13 cellular contexts compared by ENCODE assay signal in the genomic region with DNA sequence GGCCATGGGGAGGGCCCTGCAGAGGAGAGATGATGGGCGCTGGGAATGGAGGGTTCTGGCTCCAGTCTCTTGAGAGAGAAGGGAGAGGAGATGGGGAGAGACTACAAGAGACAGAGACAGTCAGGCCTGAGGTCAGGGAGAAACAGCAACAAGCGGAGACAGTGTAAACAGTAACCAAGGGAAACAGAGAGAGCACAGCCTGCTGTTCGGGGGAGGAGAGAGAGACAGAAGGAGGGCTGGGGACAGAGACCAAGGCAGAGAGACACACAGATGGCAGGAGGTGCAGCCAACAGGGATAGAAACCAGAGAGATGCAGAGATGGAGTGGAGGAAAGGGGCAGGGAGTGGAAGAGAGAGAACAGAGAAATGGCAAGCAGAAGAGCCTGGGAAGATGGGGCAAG.
A peak's percentile ranks its signal among the peaks of the same experiment; 100 is the strongest.
DNase-seq lines count a peak whose midpoint lies in the region; ATAC-seq and TF ChIP-seq lines count a peak whose summit lies in the region.
"Had no signal": no experiment of that assay in that cellular context is flagged by ENCODE, and none has a peak within 500 bp of the region (broad histone marks: within the 10 kb centered on the region; RNA-seq: fewer than 3 reads in every experiment).

No MANE protein-coding gene starts in this region.

- CTCF ChIA-PET in WTC11 (lab: Charles Lee), result interaction anchor here (0.9 to 1.0 kb wide), 2 partner anchors 102 to 182 kb away, joined by 3 read pairs; no protein-coding TSS in a partner anchor

- H3K4me3 Mint-ChIP-seq in WTC11, result no peak overlapping the region
- no peak overlapping the region for H3K4me3 Mint-ChIP-seq in HFFc6
- H3K4me3 Mint-ChIP-seq: CD8-positive, alpha-beta memory T cell had no signal

- POLR2A ChIA-PET in WTC11 (lab: Charles Lee), result no interaction called here

- H3K36me3 Mint-ChIP-seq in WTC11 (no peaks in the 10 kb centered on the region), HFFc6 (ENCODE audit: low read depth) (no peaks in the 10 kb centered on the region)
- H3K36me3 Mint-ChIP-seq: CD8-positive, alpha-beta memory T cell had no signal

- DNase-seq in DMS153 treated with DMSO at 0.1 percent for 48 hours (lab: John Stamatoyannopoulos, UW; ENCODE audit: unreplicated experiment), result peak; percentile 60
- DNase-seq in NCI-H2171 treated with DMSO at 0.1 percent for 48 hours (lab: John Stamatoyannopoulos, UW), result peak; percentile 93
- DNase-seq in WTC11 (ENCODE audit: low spot score), result no peak
- DNase-seq in mesenteric fat pad (ENCODE audit: low spot score), result peak; percentile 49
- DNase-seq in HFFc6, result no peak
- no peak for DNase-seq in T-helper 9 cell
- DNase-seq: amygdala; CD8-positive, alpha-beta memory T cell; GF-D8; small intestine; T1000 had no signal

- H3K27me3 Mint-ChIP-seq in WTC11 (ENCODE audit: low read depth) (no peaks in the 10 kb centered on the region; the same call in 1 of the 2 replicates), HFFc6 (ENCODE audit: insufficient read depth) (peaks cover 39% of the 10 kb centered on the region)

- TF ChIP-seq CTCF in WTC11 (IDR thresholded peaks at IDR 0.05) (no peak), HFFc6 (IDR thresholded peaks at IDR 0.05) (no peak)

- no peaks in the 10 kb centered on the region for H3K9me3 Mint-ChIP-seq in WTC11
- H3K9me3 Mint-ChIP-seq in HFFc6, result no peaks in the 10 kb centered on the region
- H3K9me3 Mint-ChIP-seq: CD8-positive, alpha-beta memory T cell had no signal

- H3K27ac Mint-ChIP-seq in WTC11, result no peak overlapping the region
- H3K27ac Mint-ChIP-seq in HFFc6, result no peak overlapping the region

- peaks cover 10% of the 10 kb centered on the region for H3K4me1 Mint-ChIP-seq in WTC11
- H3K4me1 Mint-ChIP-seq in HFFc6 (ENCODE audit: low read depth), result no peaks in the 10 kb centered on the region
- H3K4me1 Mint-ChIP-seq: CD8-positive, alpha-beta memory T cell had no signal

- ATAC-seq in WTC11 (peak; percentile 74), HG03469 (IDR thresholded peaks at IDR 0.05; ENCODE audit: unreplicated experiment) (no peak), esophagus mucosa (no peak)

TF ChIP-seq in WTC11, 78 proteins besides CTCF, POLR2A, EP300 and RAD21:
- no peak for TF ChIP-seq JAZF1 (CRISPR knock-in tag; IDR thresholded peaks at IDR 0.05)
- no peak for TF ChIP-seq ZNF671 (CRISPR knock-in tag; IDR thresholded peaks at IDR 0.05)
- no peak for TF ChIP-seq ZNF423 (CRISPR knock-in tag; IDR thresholded peaks at IDR 0.05)
- TF ChIP-seq, protein P1, sequence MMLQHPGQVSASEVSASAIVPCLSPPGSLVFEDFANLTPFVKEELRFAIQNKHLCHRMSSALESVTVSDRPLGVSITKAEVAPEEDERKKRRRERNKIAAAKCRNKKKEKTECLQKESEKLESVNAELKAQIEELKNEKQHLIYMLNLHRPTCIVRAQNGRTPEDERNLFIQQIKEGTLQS (CRISPR knock-in tag; conservative IDR thresholded peaks at IDR 0.05), result no peak
- no peak for TF ChIP-seq TEAD1 (CRISPR knock-in tag; IDR thresholded peaks at IDR 0.05)
- TF ChIP-seq, protein P2, sequence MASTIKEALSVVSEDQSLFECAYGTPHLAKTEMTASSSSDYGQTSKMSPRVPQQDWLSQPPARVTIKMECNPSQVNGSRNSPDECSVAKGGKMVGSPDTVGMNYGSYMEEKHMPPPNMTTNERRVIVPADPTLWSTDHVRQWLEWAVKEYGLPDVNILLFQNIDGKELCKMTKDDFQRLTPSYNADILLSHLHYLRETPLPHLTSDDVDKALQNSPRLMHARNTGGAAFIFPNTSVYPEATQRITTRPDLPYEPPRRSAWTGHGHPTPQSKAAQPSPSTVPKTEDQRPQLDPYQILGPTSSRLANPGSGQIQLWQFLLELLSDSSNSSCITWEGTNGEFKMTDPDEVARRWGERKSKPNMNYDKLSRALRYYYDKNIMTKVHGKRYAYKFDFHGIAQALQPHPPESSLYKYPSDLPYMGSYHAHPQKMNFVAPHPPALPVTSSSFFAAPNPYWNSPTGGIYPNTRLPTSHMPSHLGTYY (CRISPR knock-in tag; IDR thresholded peaks at IDR 0.05), result no peak
- no peak for TF ChIP-seq HMGA2 (CRISPR knock-in tag; IDR thresholded peaks at IDR 0.05)
- no peak for TF ChIP-seq FOXP1 (CRISPR knock-in tag; IDR thresholded peaks at IDR 0.05; ENCODE audit: borderline replicate concordance)
- TF ChIP-seq TCF7 (CRISPR knock-in tag; IDR thresholded peaks at IDR 0.05; ENCODE audit: low read depth), result no peak
- no peak for TF ChIP-seq ATF1 (CRISPR knock-in tag; IDR thresholded peaks at IDR 0.05)
- TF ChIP-seq, protein P3, sequence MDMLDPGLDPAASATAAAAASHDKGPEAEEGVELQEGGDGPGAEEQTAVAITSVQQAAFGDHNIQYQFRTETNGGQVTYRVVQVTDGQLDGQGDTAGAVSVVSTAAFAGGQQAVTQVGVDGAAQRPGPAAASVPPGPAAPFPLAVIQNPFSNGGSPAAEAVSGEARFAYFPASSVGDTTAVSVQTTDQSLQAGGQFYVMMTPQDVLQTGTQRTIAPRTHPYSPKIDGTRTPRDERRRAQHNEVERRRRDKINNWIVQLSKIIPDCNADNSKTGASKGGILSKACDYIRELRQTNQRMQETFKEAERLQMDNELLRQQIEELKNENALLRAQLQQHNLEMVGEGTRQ (CRISPR knock-in tag; IDR thresholded peaks at IDR 0.05), result no peak
- no peak for TF ChIP-seq OVOL2 (CRISPR knock-in tag; IDR thresholded peaks at IDR 0.05; ENCODE audit: borderline replicate concordance)
- TF ChIP-seq, protein P4, sequence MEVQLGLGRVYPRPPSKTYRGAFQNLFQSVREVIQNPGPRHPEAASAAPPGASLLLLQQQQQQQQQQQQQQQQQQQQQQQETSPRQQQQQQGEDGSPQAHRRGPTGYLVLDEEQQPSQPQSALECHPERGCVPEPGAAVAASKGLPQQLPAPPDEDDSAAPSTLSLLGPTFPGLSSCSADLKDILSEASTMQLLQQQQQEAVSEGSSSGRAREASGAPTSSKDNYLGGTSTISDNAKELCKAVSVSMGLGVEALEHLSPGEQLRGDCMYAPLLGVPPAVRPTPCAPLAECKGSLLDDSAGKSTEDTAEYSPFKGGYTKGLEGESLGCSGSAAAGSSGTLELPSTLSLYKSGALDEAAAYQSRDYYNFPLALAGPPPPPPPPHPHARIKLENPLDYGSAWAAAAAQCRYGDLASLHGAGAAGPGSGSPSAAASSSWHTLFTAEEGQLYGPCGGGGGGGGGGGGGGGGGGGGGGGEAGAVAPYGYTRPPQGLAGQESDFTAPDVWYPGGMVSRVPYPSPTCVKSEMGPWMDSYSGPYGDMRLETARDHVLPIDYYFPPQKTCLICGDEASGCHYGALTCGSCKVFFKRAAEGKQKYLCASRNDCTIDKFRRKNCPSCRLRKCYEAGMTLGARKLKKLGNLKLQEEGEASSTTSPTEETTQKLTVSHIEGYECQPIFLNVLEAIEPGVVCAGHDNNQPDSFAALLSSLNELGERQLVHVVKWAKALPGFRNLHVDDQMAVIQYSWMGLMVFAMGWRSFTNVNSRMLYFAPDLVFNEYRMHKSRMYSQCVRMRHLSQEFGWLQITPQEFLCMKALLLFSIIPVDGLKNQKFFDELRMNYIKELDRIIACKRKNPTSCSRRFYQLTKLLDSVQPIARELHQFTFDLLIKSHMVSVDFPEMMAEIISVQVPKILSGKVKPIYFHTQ (CRISPR knock-in tag; IDR thresholded peaks at IDR 0.05), result no peak
- TF ChIP-seq GRHL2 (CRISPR knock-in tag; IDR thresholded peaks at IDR 0.05; ENCODE audit: insufficient replicate concordance, severe bottlenecking), result no peak
- TF ChIP-seq, protein P5, sequence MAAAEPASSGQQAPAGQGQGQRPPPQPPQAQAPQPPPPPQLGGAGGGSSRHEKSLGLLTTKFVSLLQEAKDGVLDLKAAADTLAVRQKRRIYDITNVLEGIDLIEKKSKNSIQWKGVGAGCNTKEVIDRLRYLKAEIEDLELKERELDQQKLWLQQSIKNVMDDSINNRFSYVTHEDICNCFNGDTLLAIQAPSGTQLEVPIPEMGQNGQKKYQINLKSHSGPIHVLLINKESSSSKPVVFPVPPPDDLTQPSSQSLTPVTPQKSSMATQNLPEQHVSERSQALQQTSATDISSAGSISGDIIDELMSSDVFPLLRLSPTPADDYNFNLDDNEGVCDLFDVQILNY (CRISPR knock-in tag; IDR thresholded peaks at IDR 0.05), result no peak
- no peak for TF ChIP-seq ELF4 (CRISPR knock-in tag; IDR thresholded peaks at IDR 0.05; ENCODE audit: low read depth)
- TF ChIP-seq, protein P6, sequence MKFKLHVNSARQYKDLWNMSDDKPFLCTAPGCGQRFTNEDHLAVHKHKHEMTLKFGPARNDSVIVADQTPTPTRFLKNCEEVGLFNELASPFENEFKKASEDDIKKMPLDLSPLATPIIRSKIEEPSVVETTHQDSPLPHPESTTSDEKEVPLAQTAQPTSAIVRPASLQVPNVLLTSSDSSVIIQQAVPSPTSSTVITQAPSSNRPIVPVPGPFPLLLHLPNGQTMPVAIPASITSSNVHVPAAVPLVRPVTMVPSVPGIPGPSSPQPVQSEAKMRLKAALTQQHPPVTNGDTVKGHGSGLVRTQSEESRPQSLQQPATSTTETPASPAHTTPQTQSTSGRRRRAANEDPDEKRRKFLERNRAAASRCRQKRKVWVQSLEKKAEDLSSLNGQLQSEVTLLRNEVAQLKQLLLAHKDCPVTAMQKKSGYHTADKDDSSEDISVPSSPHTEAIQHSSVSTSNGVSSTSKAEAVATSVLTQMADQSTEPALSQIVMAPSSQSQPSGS (CRISPR knock-in tag; IDR thresholded peaks at IDR 0.05; ENCODE audit: borderline replicate concordance, low read depth), result no peak
- TF ChIP-seq, protein P7, sequence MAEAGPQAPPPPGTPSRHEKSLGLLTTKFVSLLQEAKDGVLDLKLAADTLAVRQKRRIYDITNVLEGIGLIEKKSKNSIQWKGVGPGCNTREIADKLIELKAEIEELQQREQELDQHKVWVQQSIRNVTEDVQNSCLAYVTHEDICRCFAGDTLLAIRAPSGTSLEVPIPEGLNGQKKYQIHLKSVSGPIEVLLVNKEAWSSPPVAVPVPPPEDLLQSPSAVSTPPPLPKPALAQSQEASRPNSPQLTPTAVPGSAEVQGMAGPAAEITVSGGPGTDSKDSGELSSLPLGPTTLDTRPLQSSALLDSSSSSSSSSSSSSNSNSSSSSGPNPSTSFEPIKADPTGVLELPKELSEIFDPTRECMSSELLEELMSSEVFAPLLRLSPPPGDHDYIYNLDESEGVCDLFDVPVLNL (CRISPR knock-in tag; IDR thresholded peaks at IDR 0.05; ENCODE audit: borderline replicate concordance, low read depth), result no peak

Comparison
In these comparisons a context has a peak if more than half of its experiments do, and no peak if none do; other contexts are left out.
1. DNase-seq: peak in DMS153 treated with DMSO at 0.1 percent for 48 hours (single experiment), NCI-H2171 treated with DMSO at 0.1 percent for 48 hours (single experiment) and mesenteric fat pad (single experiment); none in WTC11 (single experiment), HFFc6 (single experiment) and T-helper 9 cell (single experiment).